ENCODE assay signal across 1 cellular context in genomic region chr20:30585244-30585796, GRCh38.
TF ChIP-seq lines count a peak whose summit lies in the region.
"Not testable (repeated sequence)": the region's sequence is repeated elsewhere in the genome, so short reads cannot be mapped to it uniquely, and the experiment has no call there.

No MANE protein-coding gene starts in this region.

TF ChIP-seq in K562, 482 proteins besides CTCF, POLR2A, EP300 and RAD21 (continued from another document):
- TF ChIP-seq ZBTB11 (CRISPR knock-in tag; IDR thresholded peaks at IDR 0.05) = peak in 1 of 3 experiments; percentile 22; a peak in 1 of 6 replicates
- peak; percentile 69 for TF ChIP-seq CTCFL (IDR thresholded peaks at IDR 0.05; ENCODE audit: borderline replicate concordance, insufficient read depth, low read depth, low read length, poor library complexity, severe bottlenecking)
- TF ChIP-seq RBFOX2 (IDR thresholded peaks at IDR 0.05; ENCODE audit: low read depth, low read length) = peak; percentile 17; the same call in 1 of the 2 replicates
- peak in 1 of 2 experiments; percentile 50 for TF ChIP-seq E2F6 (IDR thresholded peaks at IDR 0.05; ENCODE audit: borderline replicate concordance in 1 of 2, extremely low read depth in 1 of 2, insufficient read depth in 1 of 2, insufficient read length in 1 of 2, low read depth in 1 of 2, low read length in 1 of 2, poor library complexity in 1 of 2, severe bottlenecking in 1 of 2)
- peak; percentile 74 for TF ChIP-seq CTBP1 (IDR thresholded peaks at IDR 0.05; ENCODE audit: borderline replicate concordance)
- peak; percentile 52 for TF ChIP-seq MAX (CRISPR knock-in tag; IDR thresholded peaks at IDR 0.05)
- TF ChIP-seq MGA (IDR thresholded peaks at IDR 0.05) = peak; percentile 73; the same call in 1 of the 2 replicates
- TF ChIP-seq NRF1 (conservative IDR thresholded peaks at IDR 0.05 in 1 of 2, IDR thresholded peaks at IDR 0.05 in 1 of 2) = peak; percentile 93 to 94
- TF ChIP-seq HNRNPLL (IDR thresholded peaks at IDR 0.05; ENCODE audit: low read depth, low read length, poor library complexity, severe bottlenecking) = peak; percentile 27
- peak; percentile 53 for TF ChIP-seq ZBTB2 (IDR thresholded peaks at IDR 0.05)
- TF ChIP-seq MYC (IDR thresholded peaks at IDR 0.05; ENCODE audit: low read depth, low read length) = peak; percentile 15; the same call in 1 of the 2 replicates
- not testable (repeated sequence) for TF ChIP-seq MYC (CRISPR knock-in tag; IDR thresholded peaks at IDR 0.05; ENCODE audit: borderline replicate concordance, low read depth)
- TF ChIP-seq CHD2 (IDR thresholded peaks at IDR 0.05; ENCODE audit: low read depth, low read length) = peak; percentile 64; the same call in 1 of the 2 replicates
